In genomic region chr16:89909777-89910716, GRCh38 we compare ENCODE assay signal across 8 cellular contexts. TPM values are rescaled to one million over a fixed set of nuclear protein-coding genes. Genes with fewer than 3 reads are reported as not detected.
DNase-seq lines count a peak whose midpoint lies in the region; ATAC-seq and TF ChIP-seq lines count a peak whose summit lies in the region.

No MANE protein-coding gene starts in this region.

- H3K9ac ChIP-seq in neuronal stem cell (ENCODE audit: low read depth, low read length, poor library complexity) = peak overlapping the region; percentile 66

- H3K4me1 ChIP-seq in RWPE2 (ENCODE audit: insufficient read depth, poor library complexity, severe bottlenecking) = peaks cover 3% of the 10 kb centered on the region
- peaks cover 0 to 1% of the 10 kb centered on the region in 2 donors for H3K4me1 ChIP-seq in neuronal stem cell (ENCODE audit: control insufficient read depth in 2 of 2, insufficient read depth in 1 of 2, low read depth in 1 of 2, low read length in 2 of 2)
- H3K4me1 ChIP-seq in tibial nerve = peaks cover 0 to 13% (median 2%) of the 10 kb centered on the region in 4 donors

- no peak overlapping the region for H2BK12ac ChIP-seq in neuronal stem cell (ENCODE audit: low read length)

- H2AK5ac ChIP-seq in neuronal stem cell (ENCODE audit: low read depth, low read length) = no peak overlapping the region

- TF ChIP-seq EP300 in tibial nerve (IDR thresholded peaks at IDR 0.05) = peak in 1 of 2 donors; percentile 60

- peak; percentile 85 for ATAC-seq in CD4-positive, alpha-beta T cell (ENCODE audit: poor library complexity)
- ATAC-seq in HG03175 (IDR thresholded peaks at IDR 0.05; ENCODE audit: unreplicated experiment) (peak; percentile 50), RWPE2 (ENCODE audit: low read depth) (peak; percentile 70), GM21619 (IDR thresholded peaks at IDR 0.05; ENCODE audit: unreplicated experiment) (no peak)

- no peak overlapping the region for H2BK120ac ChIP-seq in neuronal stem cell (ENCODE audit: low read depth, low read length)

- H4K8ac ChIP-seq in neuronal stem cell (ENCODE audit: low read depth, low read length) = peak overlapping the region; percentile 72

- H3K36me3 ChIP-seq in RWPE2 (ENCODE audit: low read depth) (peaks cover 30% of the 10 kb centered on the region), neuronal stem cell (replicated peaks in 1 of 2; ENCODE audit: control insufficient read depth in 2 of 2, insufficient read depth in 2 of 2, low read length in 2 of 2) (peaks cover 34 to 77% of the 10 kb centered on the region in 2 donors), tibial nerve (peaks cover 0 to 85% (median 15%) of the 10 kb centered on the region in 3 donors)

- H3K27ac ChIP-seq in CD4-positive, alpha-beta T cell (ENCODE audit: low read depth, low read length) = no peak overlapping the region
- H3K27ac ChIP-seq in RWPE2 (ENCODE audit: poor library complexity, severe bottlenecking) = no peak overlapping the region
- peak overlapping the region; percentile 56 for H3K27ac ChIP-seq in neuronal stem cell (replicated peaks; ENCODE audit: low read length)
- H3K27ac ChIP-seq in tibial nerve = peak overlapping the region in 2 of 4 donors; percentile 70 to 75

- DNase-seq in CD4-positive, alpha-beta T cell = peak; percentile 51 to 72 (median 62)
- DNase-seq in RWPE2 (ENCODE audit: low spot score) (peak; percentile 83), fibroblast of villous mesenchyme (ENCODE audit: low read depth) (peak; percentile 83), neuronal stem cell (ENCODE audit: low spot score) (peak; percentile 40), tibial nerve (ENCODE audit: low spot score in 2 of 2) (peak; percentile 64 to 69)
- peak; percentile 89 for DNase-seq in activated effector memory CD4-positive, alpha-beta T cell treated with anti-CD3 and anti-CD28 coated beads, Interleukin-2, amount 50 U/mL, for 16 hours

- no peaks in the 10 kb centered on the region for H3K27me3 Mint-ChIP-seq in CD4-positive, alpha-beta T cell

- no peak for TF ChIP-seq POLR2A in tibial nerve (IDR thresholded peaks at IDR 0.05)

- H3K79me1 ChIP-seq in neuronal stem cell (ENCODE audit: low read depth, low read length) = peaks cover 4% of the 10 kb centered on the region

- no peaks in the 10 kb centered on the region for H3K27me3 ChIP-seq in CD4-positive, alpha-beta T cell (ENCODE audit: control insufficient read depth, insufficient read depth, low read length)
- H3K27me3 ChIP-seq in RWPE2 (ENCODE audit: insufficient read depth, poor library complexity, severe bottlenecking) = no peaks in the 10 kb centered on the region
- H3K27me3 ChIP-seq in neuronal stem cell (ENCODE audit: control insufficient read depth in 3 of 3, insufficient read depth in 3 of 3, low read depth in 1 of 3, low read length in 3 of 3) = no peaks in the 10 kb centered on the region
- no peaks in the 10 kb centered on the region for H3K27me3 ChIP-seq in tibial nerve

- H3K23ac ChIP-seq in neuronal stem cell (ENCODE audit: low read depth, low read length, poor library complexity) = peak overlapping the region; percentile 81

- peaks cover 40% of the 10 kb centered on the region for H3K36me3 Mint-ChIP-seq in CD4-positive, alpha-beta T cell (ENCODE audit: low read depth)

- no peak overlapping the region for H3K14ac ChIP-seq in neuronal stem cell (ENCODE audit: low read length)

- H3K4me3 ChIP-seq in RWPE2 (ENCODE audit: severe bottlenecking) = no peak overlapping the region
- no peak overlapping the region for H3K4me3 ChIP-seq in fibroblast of villous mesenchyme (ENCODE audit: low read depth, low read length)
- H3K4me3 ChIP-seq in neuronal stem cell (ENCODE audit: low read length in 2 of 2) = no peak overlapping the region
- H3K4me3 ChIP-seq in tibial nerve = no peak overlapping the region

- H3K9me3 Mint-ChIP-seq in CD4-positive, alpha-beta T cell = no peaks in the 10 kb centered on the region

- POLR2A ChIA-PET in CD4-positive, alpha-beta T cell (lab: Charles Lee) = interaction anchor here (0.8 to 1.7 kb wide), 6 partner anchors 9 to 210 kb away, joined by 3 to 11 read pairs (median 4); partner anchors contain the start of genes MC1R, SPATA2L and TCF25

- H3K4me2 ChIP-seq in neuronal stem cell (ENCODE audit: insufficient read depth, low read length, poor library complexity, severe bottlenecking) = no peak overlapping the region

- peak overlapping the region; percentile 0 for H2BK5ac ChIP-seq in neuronal stem cell (ENCODE audit: low read length)

- peak; percentile 83 for TF ChIP-seq CTCF in CD4-positive, alpha-beta T cell (IDR thresholded peaks at IDR 0.05)
- TF ChIP-seq CTCF in RWPE2 (IDR thresholded peaks at IDR 0.05; ENCODE audit: poor library complexity, severe bottlenecking) = peak; percentile 86
- TF ChIP-seq CTCF in fibroblast of villous mesenchyme (IDR thresholded peaks at IDR 0.05; ENCODE audit: insufficient read depth, low read depth, low read length) = peak; percentile 94
- TF ChIP-seq CTCF in tibial nerve (IDR thresholded peaks at IDR 0.05) = peak; percentile 85 to 92 (median 86)

- H3K4me3 Mint-ChIP-seq in CD4-positive, alpha-beta T cell = no peak overlapping the region

- no peak overlapping the region for H3K27ac Mint-ChIP-seq in CD4-positive, alpha-beta T cell

- no peak overlapping the region for H4K91ac ChIP-seq in neuronal stem cell (ENCODE audit: low read depth, low read length, poor library complexity)

- no peaks in the 10 kb centered on the region for H3K9me3 ChIP-seq in CD4-positive, alpha-beta T cell (ENCODE audit: control insufficient read depth, low read length)
- H3K9me3 ChIP-seq in RWPE2 (ENCODE audit: severe bottlenecking) = no peaks in the 10 kb centered on the region
- H3K9me3 ChIP-seq in neuronal stem cell (replicated peaks in 1 of 2; ENCODE audit: control insufficient read depth in 2 of 2, insufficient read depth in 1 of 2, low read depth in 1 of 2, low read length in 2 of 2) = peaks cover 14 to 18% of the 10 kb centered on the region in 2 donors
- no peaks in the 10 kb centered on the region for H3K9me3 ChIP-seq in tibial nerve

- WGBS in neuronal stem cell (ENCODE audit: extremely low coverage in 2 of 2, insufficient read length in 2 of 2, insufficient replicate concordance in 1 of 2), 2 donors = no CpG with 5 or more reads among the region's 47 CpGs
- 51 to 57% methylated on average over 39 to 47 of the region's 47 CpGs for WGBS in tibial nerve, 2 donors

- intact Hi-C loops in CD4-positive, alpha-beta T cell (cut with DNase I, micrococcal nuclease) = loop anchor here (1.0 to 2.0 kb wide), 2 partner anchors 204 to 209 kb away; partner anchors contain the start of gene SPATA2L (in 1 of the 2)

- peaks cover 3% of the 10 kb centered on the region for H3K4me1 Mint-ChIP-seq in CD4-positive, alpha-beta T cell (ENCODE audit: low read depth)

- no peak overlapping the region for H3K4ac ChIP-seq in neuronal stem cell (ENCODE audit: low read length)

- H2BK15ac ChIP-seq in neuronal stem cell (ENCODE audit: low read length) = no peak overlapping the region

- H2AFZ ChIP-seq in neuronal stem cell (ENCODE audit: low read length) = no peak overlapping the region

- CTCF ChIA-PET in CD4-positive, alpha-beta T cell (lab: Charles Lee) = interaction anchor here (0.6 to 2.1 kb wide), 15 partner anchors 9 to 210 kb away, joined by 3 to 12 read pairs (median 4); partner anchors contain the start of genes DEF8, MC1R and TCF25

- peak overlapping the region; percentile 68 for H3K18ac ChIP-seq in neuronal stem cell (ENCODE audit: low read length)

RNA-seq across cellular contexts. Expression of gene MC1R, which starts 8.6 kb away (rescaled TPM):
- 1 to 10 TPM; 6.7 to 6.9 TPM for total RNA-seq in CD4-positive, alpha-beta T cell
- 3.9 and 6.1 TPM in 2 replicates for total RNA-seq in fibroblast of villous mesenchyme
- polyA plus RNA-seq in neuronal stem cell (2013, experiment 1 of 2) = 2.1 TPM
- polyA plus RNA-seq in neuronal stem cell (2013, experiment 2 of 2) = 2.1 TPM
- total RNA-seq in tibial nerve = 10 to 100 TPM in 1 of 4 donors, 1 to 10 TPM in 3; 3.3 to 15.7 (median 6.9) TPM

RNA-seq across cellular contexts. Expression of gene TUBB3, which starts 13.1 kb away (rescaled TPM):
- under 1 TPM; 0.78 to 0.88 TPM for total RNA-seq in CD4-positive, alpha-beta T cell
- 95.9 and 128 TPM in 2 replicates for total RNA-seq in fibroblast of villous mesenchyme
- 121 TPM for polyA plus RNA-seq in neuronal stem cell (2013, experiment 1 of 2)
- polyA plus RNA-seq in neuronal stem cell (2013, experiment 2 of 2) = 119 TPM
- 10 to 100 TPM in 1 of 4 donors, 1 to 10 TPM in 1, under 1 TPM in 1, not detected in 1; 0.59 to 12.0 (median 3.5) TPM for total RNA-seq in tibial nerve

RNA-seq across cellular contexts. Expression of gene TCF25, which starts 36.7 kb away (rescaled TPM):
- 100 to 1,000 TPM; 306 to 307 TPM for total RNA-seq in CD4-positive, alpha-beta T cell
- total RNA-seq in fibroblast of villous mesenchyme (188 and 270 TPM in 2 replicates), tibial nerve (100 to 1,000 TPM; 181 to 350 (median 290) TPM)
- polyA plus RNA-seq in neuronal stem cell (2013, experiment 1 of 2) = 136 TPM
- 136 TPM for polyA plus RNA-seq in neuronal stem cell (2013, experiment 2 of 2)

RNA-seq across cellular contexts. Expression of gene DEF8, which starts 38.5 kb away (rescaled TPM):
- 10 to 100 TPM; 30.7 to 36.3 TPM for total RNA-seq in CD4-positive, alpha-beta T cell
- total RNA-seq in fibroblast of villous mesenchyme (53.1 and 79.9 TPM in 2 replicates), tibial nerve (100 to 1,000 TPM in 2 of 4 donors, 10 to 100 TPM in 2; 60.9 to 144 (median 96.6) TPM)
- 52.9 TPM for polyA plus RNA-seq in neuronal stem cell (2013, experiment 1 of 2)
- 52.2 TPM for polyA plus RNA-seq in neuronal stem cell (2013, experiment 2 of 2)
